ENCODE assay signal across 8 cellular contexts in genomic region chr12:123237646-123238329, GRCh38.
A peak's percentile ranks its signal among the peaks of the same experiment; 100 is the strongest.
DNase-seq lines count a peak whose midpoint lies in the region; ATAC-seq and TF ChIP-seq lines count a peak whose summit lies in the region.

No MANE protein-coding gene starts in this region.

- peaks cover 31% of the 10 kb centered on the region for H3F3A ChIP-seq in DOHH2 (ENCODE audit: control insufficient read depth, insufficient read depth)

- peaks cover 60% of the 10 kb centered on the region for H3K4me1 ChIP-seq in DOHH2 (ENCODE audit: control insufficient read depth, low read length)

- peak overlapping the region; percentile 75 for H3K4me3 Mint-ChIP-seq in T-helper 2 cell treated with Interferon-gamma antibody and Interleukin-4, amounts not matched to agents 5 μg/mL and 100 μg/mL, for 36 hours

- no peaks in the 10 kb centered on the region for H3K9me3 Mint-ChIP-seq in T-helper 2 cell treated with Interferon-gamma antibody and Interleukin-4, amounts not matched to agents 5 μg/mL and 100 μg/mL, for 36 hours

- peaks cover 3% of the 10 kb centered on the region for H3K27me3 Mint-ChIP-seq in T-helper 2 cell treated with Interferon-gamma antibody and Interleukin-4, amounts not matched to agents 5 μg/mL and 100 μg/mL, for 36 hours (ENCODE audit: low read depth)

- peak overlapping the region; percentile 89 for H3K27ac Mint-ChIP-seq in T-helper 2 cell treated with Interferon-gamma antibody and Interleukin-4, amounts not matched to agents 5 μg/mL and 100 μg/mL, for 36 hours

- no peaks in the 10 kb centered on the region; the same call in 1 of the 2 replicates for H4K20me1 ChIP-seq in DOHH2 (ENCODE audit: control insufficient read depth, insufficient read depth, low read depth, low read length)

- peaks cover 32% of the 10 kb centered on the region for H3K36me3 Mint-ChIP-seq in T-helper 2 cell treated with Interferon-gamma antibody and Interleukin-4, amounts not matched to agents 5 μg/mL and 100 μg/mL, for 36 hours (ENCODE audit: low read depth)

- ATAC-seq in HG03442 (IDR thresholded peaks at IDR 0.05; ENCODE audit: unreplicated experiment) (no peak), GM18520 (IDR thresholded peaks at IDR 0.05; ENCODE audit: unreplicated experiment) (no peak)

- H3K27ac ChIP-seq in DOHH2 (ENCODE audit: low read depth, low read length) = peak overlapping the region; percentile 85

- DNase-seq in LNCaP clone FGC (ENCODE audit: low read depth) (no peak), astrocyte of the cerebellum (ENCODE audit: low read depth) (peak; percentile 53), iPS-NIHi7 (ENCODE audit: extremely low spot score) (peak; percentile 46)
- peak; percentile 36 for DNase-seq in T-helper 2 cell treated with Interferon-gamma antibody and Interleukin-4, amounts not matched to agents 5 μg/mL and 100 μg/mL, for 36 hours (ENCODE audit: low spot score)
- DNase-seq in stimulated activated CD4-positive, alpha-beta T cell treated with anti-CD3 and anti-CD28 coated beads, Interleukin-15, amount 100 ng/mL, for 48 hours (ENCODE audit: low read depth in 2 of 2) = peak; percentile 21 to 62

- H3K79me2 ChIP-seq in DOHH2 (ENCODE audit: control insufficient read depth, low read length) = peaks cover 89% of the 10 kb centered on the region

- in situ Hi-C loops in astrocyte of the cerebellum (cut with HindIII; ENCODE audit: low sequenced_read_pairs) = no loop called here

- H3K4me2 ChIP-seq in DOHH2 (ENCODE audit: low read length) = peak overlapping the region; percentile 66

- H3K27me3 ChIP-seq in DOHH2 (ENCODE audit: control insufficient read depth, low read length) = no peaks in the 10 kb centered on the region

- H3K36me3 ChIP-seq in DOHH2 (ENCODE audit: control insufficient read depth, low read length) = peaks cover 59% of the 10 kb centered on the region

- H3K9me2 ChIP-seq in DOHH2 (replicated peaks; ENCODE audit: control insufficient read depth, low read length) = no peaks in the 10 kb centered on the region

- no peaks in the 10 kb centered on the region for H3K9me3 ChIP-seq in DOHH2 (ENCODE audit: control insufficient read depth, insufficient read depth, low read length)

- H3K4me3 ChIP-seq in DOHH2 (ENCODE audit: low read length) (peak overlapping the region; percentile 64), LNCaP clone FGC (ENCODE audit: low read depth, low read length) (no peak overlapping the region), astrocyte of the cerebellum (ENCODE audit: low read depth, low read length) (no peak overlapping the region)

- TF ChIP-seq CTCF in DOHH2 (IDR thresholded peaks at IDR 0.05; ENCODE audit: low read depth, low read length, poor library complexity, severe bottlenecking) (peak; percentile 76), LNCaP clone FGC (IDR thresholded peaks at IDR 0.05; ENCODE audit: control insufficient read depth, extremely low read depth, insufficient read depth) (peak; percentile 86), astrocyte of the cerebellum (IDR thresholded peaks at IDR 0.05; ENCODE audit: low read depth, low read length, missing control alignments) (peak; percentile 77)

- H3K4me1 Mint-ChIP-seq in T-helper 2 cell treated with Interferon-gamma antibody and Interleukin-4, amounts not matched to agents 5 μg/mL and 100 μg/mL, for 36 hours (ENCODE audit: low read depth) = peaks cover 41% of the 10 kb centered on the region
